ENCODE assay signal across 8 cellular contexts in the genomic region with DNA sequence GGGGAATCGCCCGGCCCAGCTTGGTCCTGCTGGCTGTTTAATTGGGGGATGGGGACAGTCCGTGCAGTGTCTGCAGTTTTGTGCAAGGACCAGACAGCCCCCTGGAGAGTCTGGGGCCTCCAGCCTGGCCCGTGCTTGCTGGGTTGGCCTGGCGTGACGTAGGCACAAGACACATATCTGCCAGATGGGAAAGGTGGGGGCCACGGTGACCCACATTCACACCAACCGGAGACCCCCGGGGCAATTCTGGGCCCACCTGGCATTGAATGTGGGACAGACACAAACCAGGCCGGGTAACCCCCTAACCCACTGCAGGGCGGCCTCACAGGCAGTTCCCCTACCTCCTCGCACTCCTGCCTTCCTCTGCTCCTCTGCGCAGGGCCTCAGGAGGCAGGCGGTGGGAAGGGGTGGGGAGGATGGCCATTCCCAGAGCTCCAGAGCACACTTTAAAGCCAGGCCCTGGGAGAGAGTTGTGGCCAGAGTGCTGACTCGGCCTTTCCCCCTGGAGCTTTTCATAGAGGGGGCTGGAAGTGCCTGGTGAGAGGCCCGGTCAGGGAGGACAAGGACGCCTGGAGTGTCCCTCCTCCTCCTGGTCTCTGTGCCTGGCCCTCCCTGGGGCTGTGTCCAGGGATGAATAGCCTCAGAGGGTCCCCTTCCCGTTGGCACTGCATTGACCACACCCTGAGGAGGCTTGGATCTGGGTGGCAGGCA. TPM values are rescaled to one million over a fixed set of nuclear protein-coding genes. Genes with fewer than 3 reads are reported as not detected.
A peak's percentile ranks its signal among the peaks of the same experiment; 100 is the strongest.
DNase-seq lines count a peak whose midpoint lies in the region; ATAC-seq and TF ChIP-seq lines count a peak whose summit lies in the region.

No MANE protein-coding gene starts in this region.

- H3K4me2 ChIP-seq in OCI-LY3 (ENCODE audit: low read length): peak overlapping the region; percentile 78

- H3K4me3 Mint-ChIP-seq in nephron progenitor cell: peak overlapping the region; percentile 97

- no peak for DNase-seq in BJ (ENCODE audit: low read depth)
- no peak for DNase-seq in epithelial cell of esophagus (ENCODE audit: low read depth)
- peak; percentile 56 for DNase-seq in nephron progenitor cell
- DNase-seq in ACHN: no peak
- DNase-seq in SW 1271 (lab: John Stamatoyannopoulos, UW): no peak

- in situ Hi-C loops in ACHN (cut with HindIII; ENCODE audit: low pct_ligation_motif_present, low pct_unique_long_range_greater_than_20kb, low sequenced_read_pairs): no loop called here

- H3K36me3 Mint-ChIP-seq in nephron progenitor cell (ENCODE audit: low read depth): peaks cover 20% of the 10 kb centered on the region

- no peaks in the 10 kb centered on the region for H3K9me3 ChIP-seq in OCI-LY3 (ENCODE audit: insufficient read depth, low read length)

- peaks cover 12% of the 10 kb centered on the region for H3K4me1 ChIP-seq in OCI-LY3 (ENCODE audit: low read length)

- POLR2A ChIA-PET in BJ (lab: Charles Lee): interaction anchor here (0.6 kb wide), 1 partner anchor 70 kb away, joined by 4 read pairs; no protein-coding TSS in a partner anchor

- H3K4me3 ChIP-seq in BJ (ENCODE audit: low read depth, low read length) (peak overlapping the region; percentile 83), OCI-LY3 (ENCODE audit: low read length) (peak overlapping the region; percentile 82), epithelial cell of esophagus (ENCODE audit: low read length) (peak overlapping the region; percentile 53)

- H4K20me1 ChIP-seq in OCI-LY3 (ENCODE audit: insufficient read depth, low read length): peaks cover 35% of the 10 kb centered on the region

- H3K27ac Mint-ChIP-seq in nephron progenitor cell: peak overlapping the region; percentile 99

- H3K36me3 ChIP-seq in BJ (ENCODE audit: control insufficient read depth, insufficient read depth, low read length) (peaks cover 11% of the 10 kb centered on the region), OCI-LY3 (replicated peaks; ENCODE audit: low read depth, low read length) (no peaks in the 10 kb centered on the region)

- peak overlapping the region; percentile 79 for H3K9ac ChIP-seq in OCI-LY3 (ENCODE audit: low read length)

- peaks cover 41% of the 10 kb centered on the region for H3K79me2 ChIP-seq in OCI-LY3 (ENCODE audit: low read length)

- H3K27ac ChIP-seq in OCI-LY3 (ENCODE audit: low read length): no peak overlapping the region

- TF ChIP-seq CTCF in BJ (IDR thresholded peaks at IDR 0.05; ENCODE audit: insufficient read depth, low read depth, low read length) (no peak), OCI-LY3 (IDR thresholded peaks at IDR 0.05; ENCODE audit: low read depth, low read length) (no peak), epithelial cell of esophagus (IDR thresholded peaks at IDR 0.05; ENCODE audit: insufficient read depth, low read depth, low read length, missing control alignments) (no peak), nephron progenitor cell (IDR thresholded peaks at IDR 0.05) (no peak)

- peaks cover 72% of the 10 kb centered on the region for H3K4me1 Mint-ChIP-seq in nephron progenitor cell

- H3K27me3 ChIP-seq in BJ (ENCODE audit: control insufficient read depth, insufficient read depth, low read length): no peaks in the 10 kb centered on the region
- no peaks in the 10 kb centered on the region for H3K27me3 ChIP-seq in OCI-LY3 (ENCODE audit: low read depth, low read length)

- 0 out of 2 replicates have a peak overlapping the region, but pooled peaks have one; percentile 4 for H2AFZ ChIP-seq in OCI-LY3 (ENCODE audit: low read depth, low read length)

- H3K27me3 Mint-ChIP-seq in nephron progenitor cell (ENCODE audit: low read depth, poor library complexity): peaks cover 5% of the 10 kb centered on the region

- no peaks in the 10 kb centered on the region for H3K9me3 Mint-ChIP-seq in nephron progenitor cell

- ATAC-seq in GM18520 (IDR thresholded peaks at IDR 0.05; ENCODE audit: unreplicated experiment) (no peak), GM19452 (IDR thresholded peaks at IDR 0.05; ENCODE audit: unreplicated experiment) (no peak)

- CTCF ChIA-PET in BJ (lab: Yijun Ruan, JAX): interaction anchor here (0.6 to 1.1 kb wide), 3 partner anchors 12 to 71 kb away, joined by 3 read pairs; no protein-coding TSS in a partner anchor

RNA-seq across cellular contexts. Expression of a gene that starts 1.5 kb away (rescaled TPM):
- 90.1 and 271 TPM in 2 replicates for polyA plus RNA-seq in BJ (2011; rRNA removed)
- 114 and 115 TPM in 2 replicates for polyA minus RNA-seq in BJ (2011; rRNA and poly(A)+ RNA removed)
